In genomic region chr17:2051388-2052237, GRCh38 we compare ENCODE assay signal across 9 cellular contexts. TPM values are rescaled to one million over a fixed set of nuclear protein-coding genes. Genes with fewer than 3 reads are reported as not detected.
DNase-seq lines count a peak whose midpoint lies in the region; ATAC-seq and TF ChIP-seq lines count a peak whose summit lies in the region.
"Had no signal": no experiment of that assay in that cellular context is flagged by ENCODE, and none has a peak within 500 bp of the region (broad histone marks: within the 10 kb centered on the region; RNA-seq: fewer than 3 reads in every experiment).

No MANE protein-coding gene starts in this region.

- POLR2A ChIA-PET in CD4-positive, alpha-beta T cell (lab: Charles Lee), result interaction anchor here (0.7 to 1.6 kb wide), 2 partner anchors 193 to 215 kb away, joined by 3 to 4 read pairs; no protein-coding TSS in a partner anchor

- H3K4me3 ChIP-seq in HUES6 (ENCODE audit: low read depth, low read length) (peak overlapping the region; percentile 20; the same call in 1 of the 2 replicates), ovary (no peak overlapping the region)

- intact Hi-C loops in CD4-positive, alpha-beta T cell (cut with DNase I, micrococcal nuclease), result loop anchor here (5.0 to 10.0 kb wide), 6 partner anchors 103 to 351 kb away; partner anchors contain the start of genes MNT (in 1 of the 2), SGSM2 (in 1 of the 2), SMG6 (in 1 of the 2) and SRR (in 1 of the 2)
- intact Hi-C loops in ovary (cut with DNase I), result loop anchor here in 1 of 4 donors (2.0 kb wide), 1 partner anchor 127 kb away; no protein-coding TSS in a partner anchor

- no peak for TF ChIP-seq POLR2A in ovary (IDR thresholded peaks at IDR 0.05)

- H3K9ac ChIP-seq in HUES6 (ENCODE audit: low read length), result no peak overlapping the region

- H3K27me3 ChIP-seq in CD4-positive, alpha-beta T cell (ENCODE audit: control insufficient read depth, insufficient read depth, low read length), result peaks cover 11% of the 10 kb centered on the region
- H3K27me3 ChIP-seq in HUES6 (ENCODE audit: control insufficient read depth, insufficient read depth, low read length) (peaks cover 87% of the 10 kb centered on the region), ovary (no peaks in the 10 kb centered on the region)
- H3K27me3 ChIP-seq: brain microvascular endothelial cell had no signal

- peaks cover 39% of the 10 kb centered on the region for H3K4me1 Mint-ChIP-seq in CD4-positive, alpha-beta T cell (ENCODE audit: low read depth)

- no peak overlapping the region for H3K27ac ChIP-seq in CD4-positive, alpha-beta T cell (ENCODE audit: low read depth, low read length)
- no peak overlapping the region for H3K27ac ChIP-seq in HUES6 (ENCODE audit: low read depth, low read length)
- H3K27ac ChIP-seq in ovary, result peak overlapping the region; percentile 14 to 33
- H3K27ac ChIP-seq: brain microvascular endothelial cell had no signal

- no peaks in the 10 kb centered on the region for H3K36me3 ChIP-seq in HUES6 (ENCODE audit: control insufficient read depth, insufficient read depth, low read length)
- H3K36me3 ChIP-seq in ovary, result no peaks in the 10 kb centered on the region

- TF ChIP-seq CTCF in CD4-positive, alpha-beta T cell (IDR thresholded peaks at IDR 0.05), result no peak
- TF ChIP-seq CTCF in ovary (IDR thresholded peaks at IDR 0.05), result no peak

- peaks cover 11% of the 10 kb centered on the region for H3K27me3 Mint-ChIP-seq in CD4-positive, alpha-beta T cell

- CTCF ChIA-PET in CD4-positive, alpha-beta T cell (lab: Charles Lee), result interaction anchor here (1.3 kb wide), 1 partner anchor 193 kb away, joined by 3 read pairs; no protein-coding TSS in a partner anchor

- WGBS in ovary, 3 donors, result 40 to 49% (median 42%) methylated on average over 40 to 45 of the region's 45 CpGs

- no peak for DNase-seq in CD4-positive, alpha-beta T cell
- DNase-seq in ecto neural progenitor cell (ENCODE audit: low spot score) (peak; percentile 56), ovary (peak; percentile 31 to 75 (median 57)), germinal center (ENCODE audit: low spot score) (no peak), DMS153 (lab: John Stamatoyannopoulos, UW) (no peak), NCI-H1436 (lab: John Stamatoyannopoulos, UW) (no peak)
- DNase-seq: brain microvascular endothelial cell had no signal

- no peaks in the 10 kb centered on the region for H3K9me3 ChIP-seq in CD4-positive, alpha-beta T cell (ENCODE audit: control insufficient read depth, low read length)
- H3K9me3 ChIP-seq in HUES6 (ENCODE audit: control insufficient read depth, insufficient read depth, low read depth, low read length), result no peaks in the 10 kb centered on the region
- no peaks in the 10 kb centered on the region for H3K9me3 ChIP-seq in ovary

- H3K9me3 Mint-ChIP-seq in CD4-positive, alpha-beta T cell, result no peaks in the 10 kb centered on the region

- ATAC-seq in CD4-positive, alpha-beta T cell (ENCODE audit: poor library complexity), result no peak
- no peak for ATAC-seq in GM19023 (IDR thresholded peaks at IDR 0.05; ENCODE audit: unreplicated experiment)

- no peaks in the 10 kb centered on the region for H3K36me3 Mint-ChIP-seq in CD4-positive, alpha-beta T cell (ENCODE audit: low read depth)

- H3K4me3 Mint-ChIP-seq in CD4-positive, alpha-beta T cell, result peak overlapping the region; percentile 80

- peak overlapping the region; percentile 19 for H3K27ac Mint-ChIP-seq in CD4-positive, alpha-beta T cell

- peaks cover 20% of the 10 kb centered on the region; the same call in 1 of the 2 replicates for H3K4me1 ChIP-seq in HUES6 (ENCODE audit: control insufficient read depth, insufficient read depth, low read length)
- H3K4me1 ChIP-seq in ovary (ENCODE audit: insufficient read depth), result peaks cover 11% of the 10 kb centered on the region

- no peak for TF ChIP-seq EP300 in ovary (IDR thresholded peaks at IDR 0.05)

RNA-seq across cellular contexts. Expression of gene HIC1, which starts 3.3 kb away (rescaled TPM):
- 1 to 10 TPM; 2.4 to 3.0 TPM for total RNA-seq in CD4-positive, alpha-beta T cell
- 100 to 1,000 TPM in 1 of 7 donors, 10 to 100 TPM in 6; 35.0 to 108 (median 68.0) TPM for total RNA-seq in ovary
- 10 to 100 TPM in 1 of 2 donors, 1 to 10 TPM in 1; 3.9 to 16.3 TPM for polyA plus RNA-seq in ovary

RNA-seq across cellular contexts. Expression of gene OVCA2, which starts 9.8 kb away (rescaled TPM):
- total RNA-seq in CD4-positive, alpha-beta T cell, result 10 to 100 TPM; 34.4 to 35.1 TPM
- 10 to 100 TPM; 19.1 to 26.4 (median 21.2) TPM for total RNA-seq in ovary
- polyA plus RNA-seq in ovary, result 10 to 100 TPM; 13.2 to 28.3 TPM

RNA-seq across cellular contexts. Expression of gene DPH1, which starts 21.7 kb away (rescaled TPM):
- total RNA-seq in CD4-positive, alpha-beta T cell, result 100 to 1,000 TPM in 1 of 2 experiments, 10 to 100 TPM in 1; 96.4 to 101 TPM
- 10 to 100 TPM; 42.4 to 77.7 (median 46.0) TPM for total RNA-seq in ovary
- polyA plus RNA-seq in ovary, result 10 to 100 TPM; 27.5 to 47.2 TPM

RNA-seq across cellular contexts. Expression of gene RTN4RL1, which starts 26.5 kb away (rescaled TPM):
- under 1 TPM; 0.06 to 0.11 TPM for total RNA-seq in CD4-positive, alpha-beta T cell
- 1 to 10 TPM in 5 of 7 donors, under 1 TPM in 1, not detected in 1; 0.92 to 4.1 (median 1.9) TPM for total RNA-seq in ovary
- polyA plus RNA-seq in ovary, result under 1 TPM; 0.30 to 0.42 TPM

Comparison
In these comparisons a context has a peak if more than half of its experiments do, and no peak if none do; other contexts are left out.
1. DNase-seq: peak in ecto neural progenitor cell (single experiment) and ovary (5 of 5); none in CD4-positive, alpha-beta T cell (0 of 10), germinal center (single experiment), DMS153 (single experiment) and NCI-H1436 (single experiment).
2. H3K27ac ChIP-seq: peak in ovary (2 of 2); none in CD4-positive, alpha-beta T cell (single experiment) and HUES6 (single experiment).
3. RNA of gene HIC1, which starts 3.3 kb away (total RNA-seq): 35.0 to 108 TPM in ovary; 2.4 to 3.0 TPM in CD4-positive, alpha-beta T cell; every median in the first group is over 4 times any median in the second.